8 cellular contexts compared by ENCODE assay signal in the genomic region with DNA sequence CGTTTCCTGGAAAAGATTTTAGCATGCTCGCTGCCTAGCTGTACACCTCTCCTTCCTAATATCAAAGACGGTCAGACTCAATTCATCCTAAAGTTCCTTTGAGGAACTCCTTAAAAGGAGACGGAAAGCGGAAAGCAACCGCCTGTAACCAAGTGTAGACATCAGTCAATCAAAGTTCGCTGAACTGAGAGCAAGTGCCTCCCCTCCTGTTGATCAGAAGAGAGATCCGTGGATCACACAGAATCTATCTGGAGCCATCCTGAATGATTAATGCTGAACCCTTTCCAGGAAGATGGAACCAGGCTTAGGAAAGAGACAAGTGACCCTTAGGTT. TPM values are rescaled to one million over a fixed set of nuclear protein-coding genes. Genes with fewer than 3 reads are reported as not detected.
DNase-seq lines count a peak whose midpoint lies in the region; ATAC-seq, FAIRE-seq and TF ChIP-seq lines count a peak whose summit lies in the region.

No MANE protein-coding gene starts in this region.

- H3K9ac ChIP-seq in HCT116 (ENCODE audit: low read length) (peak overlapping the region; percentile 86), HepG2 (ENCODE audit: insufficient read depth, low read depth, low read length) (peak overlapping the region; percentile 75)

- BruUV-seq in HCT116 (replicated peaks; lab: Mats Ljungman, UMichigan), result TSS peak; percentile 90
- TSS peak; percentile 78 for BruUV-seq in HepG2 (replicated peaks; lab: Mats Ljungman, UMichigan)

- H3K9me3 ChIP-seq in HCT116 (ENCODE audit: control insufficient read depth in 1 of 2, insufficient read depth in 1 of 2, low read depth in 1 of 2, low read length in 2 of 2), result no peaks in the 10 kb centered on the region
- no peaks in the 10 kb centered on the region for H3K9me3 ChIP-seq in HepG2 (ENCODE audit: low read length)

- TF ChIP-seq CTCF in GM06990 (IDR thresholded peaks at IDR 0.05; ENCODE audit: insufficient read depth, low read length, poor library complexity, severe bottlenecking), result no peak
- TF ChIP-seq CTCF in HCT116 (IDR thresholded peaks at IDR 0.05 in 2 of 3, conservative IDR thresholded peaks at IDR 0.05 in 1 of 3; ENCODE audit: borderline replicate concordance in 1 of 3, insufficient read depth in 1 of 3, low read depth in 2 of 3, low read length in 2 of 3), result no peak
- no peak for TF ChIP-seq CTCF in HepG2 (CRISPR knock-in tag; IDR thresholded peaks at IDR 0.05)

- H2AFZ ChIP-seq in HCT116 (ENCODE audit: low read depth, low read length, poor library complexity, severe bottlenecking), result peak overlapping the region; percentile 94
- peak overlapping the region; percentile 96 for H2AFZ ChIP-seq in HepG2 (ENCODE audit: low read length)

- in situ Hi-C loops in HepG2 (cut with HindIII; ENCODE audit: extremely low pct_ligation_motif_present, low pct_unique_long_range_greater_than_20kb), result no loop called here

- no peaks in the 10 kb centered on the region for H3K9me2 ChIP-seq in HCT116 (ENCODE audit: insufficient read depth)

- intact Hi-C loops in HCT116 (cut with micrococcal nuclease), result loop anchor here (1.0 to 5.0 kb wide), 3 partner anchors 41 to 196 kb away; a partner anchor contains a TSS
- intact Hi-C loops in HepG2 (cut with micrococcal nuclease; ENCODE audit: unreplicated experiment), result loop anchor here (1.0 to 5.0 kb wide), 4 partner anchors 36 to 86 kb away; a partner anchor contains a TSS

- H4K20me1 ChIP-seq in HCT116 (ENCODE audit: insufficient read depth), result no peaks in the 10 kb centered on the region
- H4K20me1 ChIP-seq in HepG2 (ENCODE audit: insufficient read depth, low read length), result no peaks in the 10 kb centered on the region

- TF ChIP-seq EP300 in HepG2 (IDR thresholded peaks at IDR 0.05; ENCODE audit: low read depth in 2 of 2, low read length in 2 of 2) (no peak), HepG2 (CRISPR knock-in tag; IDR thresholded peaks at IDR 0.05; ENCODE audit: borderline replicate concordance) (no peak)

- H3K79me2 ChIP-seq in HCT116 (ENCODE audit: insufficient read depth, low read length) (peaks cover 19% of the 10 kb centered on the region), HepG2 (ENCODE audit: insufficient read depth, low read length) (no peaks in the 10 kb centered on the region)

- H3K36me3 ChIP-seq in GM06990 (ENCODE audit: control insufficient read depth, insufficient read depth, low read length), result no peaks in the 10 kb centered on the region
- no peaks in the 10 kb centered on the region for H3K36me3 ChIP-seq in HCT116 (ENCODE audit: control insufficient read depth in 1 of 2, insufficient read depth in 2 of 2, low read length in 2 of 2)
- no peaks in the 10 kb centered on the region for H3K36me3 ChIP-seq in HepG2 (replicated peaks in 1 of 2; ENCODE audit: control insufficient read depth in 1 of 2, insufficient read depth in 2 of 2, low read length in 2 of 2)

- H3K4me3 ChIP-seq in GM06990 (replicated peaks; ENCODE audit: low read depth, low read length) (peak overlapping the region; percentile 90), HCT116 (replicated peaks in 1 of 2; ENCODE audit: low read depth in 1 of 2, low read length in 2 of 2) (peak overlapping the region; percentile 91 to 96), HepG2 (replicated peaks in 1 of 3; ENCODE audit: insufficient read depth in 1 of 3, low read depth in 2 of 3, low read length in 3 of 3) (peak overlapping the region; percentile 81 to 93 (median 92))

- TF ChIP-seq RAD21 in HCT116 (IDR thresholded peaks at IDR 0.05; ENCODE audit: low read depth), result no peak
- TF ChIP-seq RAD21 in HepG2 (CRISPR knock-in tag; IDR thresholded peaks at IDR 0.05), result no peak

- ATAC-seq in HCT116 (peak; percentile 13; the same call in 1 of the 2 replicates), HepG2 (no peak; the same call in 2 of the 3 replicates)

- WGBS in HepG2 (ENCODE audit: low lambda C conversion rate), result 4% methylated on average over 8 of the region's 8 CpGs

- DNase-seq in GM06990 (ENCODE audit: extremely low read depth, insufficient read length), result no peak
- DNase-seq in HCT116 (ENCODE audit: low read depth, low spot score), result no peak
- peak; percentile 62 for DNase-seq in OCI-M1 (lab: John Stamatoyannopoulos, UW)
- peak in 3 of 61 donors; percentile 8 to 15 (median 9) for DNase-seq in caudate nucleus (lab: John Stamatoyannopoulos, UW)
- no peak for DNase-seq in HepG2 (ENCODE audit: low spot score)
- no peak for DNase-seq in retina
- DNase-seq in NCI-H2081 treated with DMSO at 0.1 percent for 48 hours (lab: John Stamatoyannopoulos, UW), result no peak

- H3K27ac ChIP-seq in HCT116 (ENCODE audit: low read depth, low read length) (peak overlapping the region; percentile 98), caudate nucleus (ENCODE audit: low read depth, low read length) (peak overlapping the region; percentile 87), HepG2 (ENCODE audit: extremely low read length, insufficient read depth, low read length) (no peak overlapping the region), temporal lobe (ENCODE audit: low read depth, low read length) (peak overlapping the region; percentile 76)

- CTCF ChIA-PET in HCT116 (lab: Charles Lee) (interaction anchor here (0.8 to 1.4 kb wide), 4 partner anchors 20 to 74 kb away, joined by 3 read pairs; a partner anchor contains a TSS), HepG2 (lab: Yijun Ruan, JAX; ENCODE audit: low intra/inter-chr PET ratio, low total read pairs) (no interaction called here)

- POLR2A ChIA-PET in HCT116 (lab: Charles Lee), result interaction anchor here (1.2 to 3.8 kb wide), 6 partner anchors 8 to 71 kb away, joined by 4 to 30 read pairs (median 8); a partner anchor contains a TSS
- POLR2A ChIA-PET in HepG2 (lab: Yijun Ruan, JAX), result interaction anchor here (0.7 to 4.3 kb wide), 15 partner anchors 8 to 274 kb away, joined by 3 to 54 read pairs (median 7); a partner anchor contains a TSS

- peaks cover 11 to 44% of the 10 kb centered on the region in 2 experiments for H3K4me1 ChIP-seq in HCT116 (ENCODE audit: control insufficient read depth in 1 of 2, insufficient read depth in 2 of 2, low read length in 2 of 2)
- H3K4me1 ChIP-seq in HepG2 (ENCODE audit: insufficient read depth, low read length), result peaks cover 52% of the 10 kb centered on the region

- RAD21 ChIA-PET in HCT116 (lab: Charles Lee; ENCODE audit: low non-redundant PET in 1 of 2, low total read pairs in 2 of 2, uncharacterized antibody in 2 of 2, unreplicated experiment in 2 of 2), result no interaction called here

- H3K27me3 ChIP-seq in GM06990 (replicated peaks; ENCODE audit: control insufficient read depth, insufficient read depth, low read length) (no peaks in the 10 kb centered on the region), HCT116 (ENCODE audit: insufficient read depth, low read length) (no peaks in the 10 kb centered on the region), HepG2 (ENCODE audit: control insufficient read depth in 1 of 2, insufficient read depth in 2 of 2, low read length in 2 of 2) (no peaks in the 10 kb centered on the region; a peak in 2 of 5 replicates)

- H3K4me2 ChIP-seq in HCT116 (ENCODE audit: low read length), result peak overlapping the region; percentile 92
- peak overlapping the region; percentile 78 for H3K4me2 ChIP-seq in HepG2 (ENCODE audit: low read depth, low read length)

- TF ChIP-seq POLR2A in HCT116 (IDR thresholded peaks at IDR 0.05; ENCODE audit: borderline replicate concordance, extremely low read depth, insufficient read depth, insufficient read length), result no peak
- TF ChIP-seq POLR2A in HepG2 (IDR thresholded peaks at IDR 0.05; ENCODE audit: insufficient read depth in 1 of 2, low read depth in 2 of 2, low read length in 2 of 2), result no peak

- FAIRE-seq in HepG2 (lab: Jason Lieb, UNC), result no peak

RNA-seq across cellular contexts. Expression of a gene that starts 0.5 kb away (rescaled TPM):
- total RNA-seq in HCT116 (2021; ENCODE audit: unreplicated experiment) (22.4 TPM), HepG2 (2016; rRNA removed; fragmentation: Illumina TruSeq; extraction: Trizol) (9.5 and 12.8 TPM in 2 replicates), temporal lobe (3.7 TPM)
- polyA plus RNA-seq in HCT116 (2012), result 12.9 and 13.3 TPM in 2 replicates
- total RNA-seq in HepG2 (2016; cell fraction: cytosol; rRNA removed; fragmentation: Illumina TruSeq; extraction: Trizol; ENCODE audit: low read depth), result 1.4 and 1.7 TPM in 2 replicates
- 10.8 and 12.7 TPM in 2 replicates for total RNA-seq in HepG2 (2016; cell fraction: insoluble cytoplasmic fraction; rRNA removed; fragmentation: Illumina TruSeq; extraction: Trizol)
- total RNA-seq in HepG2 (2016; cell fraction: membrane; rRNA removed; fragmentation: Illumina TruSeq; extraction: Trizol), result 1.9 and 3.0 TPM in 2 replicates
- 16.2 and 17.5 TPM in 2 replicates for total RNA-seq in HepG2 (2016; cell fraction: nucleus; rRNA removed; fragmentation: Illumina TruSeq; extraction: Trizol)
- 11.0 and 16.9 TPM in 2 replicates for polyA plus RNA-seq in HepG2 (2011; rRNA removed)
- polyA plus RNA-seq in HepG2 (2011; cell fraction: cytosol; rRNA removed), result 4.2 and 4.7 TPM in 2 replicates
- 48.7 and 52.6 TPM in 2 replicates for polyA plus RNA-seq in HepG2 (2011; cell fraction: nucleus; rRNA removed)
- 12.2 and 12.9 TPM in 2 replicates for polyA plus RNA-seq in HepG2 (2012)
- polyA plus RNA-seq in HepG2 (2016; cell fraction: cytosol; fragmentation: Illumina TruSeq; extraction: Trizol; ENCODE audit: low read depth), result 0.97 and 1.2 TPM in 2 replicates
- 7.4 and 7.8 TPM in 2 replicates for polyA plus RNA-seq in HepG2 (2016; cell fraction: insoluble cytoplasmic fraction; fragmentation: Illumina TruSeq; extraction: Trizol; ENCODE audit: low read depth)
- polyA plus RNA-seq in HepG2 (2016; cell fraction: membrane; fragmentation: Illumina TruSeq; extraction: Trizol; ENCODE audit: low read depth), result 1.8 and 2.2 TPM in 2 replicates
- polyA plus RNA-seq in HepG2 (2016; cell fraction: nucleus; fragmentation: Illumina TruSeq; extraction: Trizol; ENCODE audit: insufficient read depth, low read depth), result 29.9 and 31.5 TPM in 2 replicates
- 28.6 and 32.2 TPM in 2 replicates for polyA minus RNA-seq in HepG2 (2011; rRNA and poly(A)+ RNA removed; ENCODE audit: low replicate concordance)
- polyA minus RNA-seq in HepG2 (2011; cell fraction: cytosol; rRNA and poly(A)+ RNA removed), result 10.2 and 12.2 TPM in 2 replicates
- 30.5 and 40.9 TPM in 2 replicates for polyA minus RNA-seq in HepG2 (2011; cell fraction: nucleus; rRNA and poly(A)+ RNA removed)

RNA-seq across cellular contexts. Expression of a gene that starts 22.2 kb away (rescaled TPM):
- total RNA-seq in HCT116 (2021; ENCODE audit: unreplicated experiment) (0.05 TPM), HepG2 (2016; rRNA removed; fragmentation: Illumina TruSeq; extraction: Trizol) (not detected in 2 replicates), temporal lobe (0.25 TPM)
- polyA plus RNA-seq in HCT116 (2012), result 0.03 and 0.04 TPM in 2 replicates
- total RNA-seq in HepG2 (2016; cell fraction: cytosol; rRNA removed; fragmentation: Illumina TruSeq; extraction: Trizol; ENCODE audit: low read depth), result not detected in 2 replicates
- not detected in 2 replicates for total RNA-seq in HepG2 (2016; cell fraction: insoluble cytoplasmic fraction; rRNA removed; fragmentation: Illumina TruSeq; extraction: Trizol)
- not detected in 2 replicates for total RNA-seq in HepG2 (2016; cell fraction: membrane; rRNA removed; fragmentation: Illumina TruSeq; extraction: Trizol)
- total RNA-seq in HepG2 (2016; cell fraction: nucleus; rRNA removed; fragmentation: Illumina TruSeq; extraction: Trizol), result not detected in 2 replicates
- 0.05 TPM in 1 of 2 replicates, not detected in the other for polyA plus RNA-seq in HepG2 (2011; rRNA removed)
- polyA plus RNA-seq in HepG2 (2011; cell fraction: cytosol; rRNA removed), result 0.03 and 0.05 TPM in 2 replicates
- 0.03 and 0.10 TPM in 2 replicates for polyA plus RNA-seq in HepG2 (2011; cell fraction: nucleus; rRNA removed)
- 0.05 and 0.15 TPM in 2 replicates for polyA plus RNA-seq in HepG2 (2012)
- not detected in 2 replicates for polyA plus RNA-seq in HepG2 (2016; cell fraction: cytosol; fragmentation: Illumina TruSeq; extraction: Trizol; ENCODE audit: low read depth)
- polyA plus RNA-seq in HepG2 (2016; cell fraction: insoluble cytoplasmic fraction; fragmentation: Illumina TruSeq; extraction: Trizol; ENCODE audit: low read depth), result 0.04 TPM in 1 of 2 replicates, not detected in the other
- polyA plus RNA-seq in HepG2 (2016; cell fraction: membrane; fragmentation: Illumina TruSeq; extraction: Trizol; ENCODE audit: low read depth), result not detected in 2 replicates
- not detected in 2 replicates for polyA plus RNA-seq in HepG2 (2016; cell fraction: nucleus; fragmentation: Illumina TruSeq; extraction: Trizol; ENCODE audit: insufficient read depth, low read depth)
- 0.04 and 0.12 TPM in 2 replicates for polyA minus RNA-seq in HepG2 (2011; rRNA and poly(A)+ RNA removed; ENCODE audit: low replicate concordance)
- polyA minus RNA-seq in HepG2 (2011; cell fraction: cytosol; rRNA and poly(A)+ RNA removed), result not detected in 2 replicates
- polyA minus RNA-seq in HepG2 (2011; cell fraction: nucleus; rRNA and poly(A)+ RNA removed), result 0.12 TPM in 1 of 2 replicates, not detected in the other

RNA-seq across cellular contexts. Expression of a gene that starts 40.9 kb away (rescaled TPM):
- total RNA-seq in HCT116 (2021; ENCODE audit: unreplicated experiment) (21.8 TPM), HepG2 (2016; rRNA removed; fragmentation: Illumina TruSeq; extraction: Trizol) (32.4 and 39.7 TPM in 2 replicates), temporal lobe (26.3 TPM)
- polyA plus RNA-seq in HCT116 (2012), result 15.0 and 18.1 TPM in 2 replicates
- 7.0 and 8.1 TPM in 2 replicates for total RNA-seq in HepG2 (2016; cell fraction: cytosol; rRNA removed; fragmentation: Illumina TruSeq; extraction: Trizol; ENCODE audit: low read depth)
- 30.4 and 41.7 TPM in 2 replicates for total RNA-seq in HepG2 (2016; cell fraction: insoluble cytoplasmic fraction; rRNA removed; fragmentation: Illumina TruSeq; extraction: Trizol)
- total RNA-seq in HepG2 (2016; cell fraction: membrane; rRNA removed; fragmentation: Illumina TruSeq; extraction: Trizol), result 12.6 and 13.2 TPM in 2 replicates
- total RNA-seq in HepG2 (2016; cell fraction: nucleus; rRNA removed; fragmentation: Illumina TruSeq; extraction: Trizol), result 35.3 and 44.2 TPM in 2 replicates
- polyA plus RNA-seq in HepG2 (2011; rRNA removed), result 40.0 and 41.1 TPM in 2 replicates
- 25.8 and 29.7 TPM in 2 replicates for polyA plus RNA-seq in HepG2 (2011; cell fraction: cytosol; rRNA removed)
- polyA plus RNA-seq in HepG2 (2011; cell fraction: nucleus; rRNA removed), result 108 and 113 TPM in 2 replicates
- polyA plus RNA-seq in HepG2 (2012), result 14.8 and 23.9 TPM in 2 replicates
- 5.7 and 6.0 TPM in 2 replicates for polyA plus RNA-seq in HepG2 (2016; cell fraction: cytosol; fragmentation: Illumina TruSeq; extraction: Trizol; ENCODE audit: low read depth)
- polyA plus RNA-seq in HepG2 (2016; cell fraction: insoluble cytoplasmic fraction; fragmentation: Illumina TruSeq; extraction: Trizol; ENCODE audit: low read depth), result 31.9 and 37.6 TPM in 2 replicates
- 9.1 and 10.6 TPM in 2 replicates for polyA plus RNA-seq in HepG2 (2016; cell fraction: membrane; fragmentation: Illumina TruSeq; extraction: Trizol; ENCODE audit: low read depth)
- 101 and 108 TPM in 2 replicates for polyA plus RNA-seq in HepG2 (2016; cell fraction: nucleus; fragmentation: Illumina TruSeq; extraction: Trizol; ENCODE audit: insufficient read depth, low read depth)
- 38.1 and 65.7 TPM in 2 replicates for polyA minus RNA-seq in HepG2 (2011; rRNA and poly(A)+ RNA removed; ENCODE audit: low replicate concordance)
- polyA minus RNA-seq in HepG2 (2011; cell fraction: cytosol; rRNA and poly(A)+ RNA removed), result 8.6 and 9.5 TPM in 2 replicates
- polyA minus RNA-seq in HepG2 (2011; cell fraction: nucleus; rRNA and poly(A)+ RNA removed), result 99.7 and 101 TPM in 2 replicates

RNA-seq across cellular contexts. Expression of a gene that starts 41.3 kb away (rescaled TPM):
- total RNA-seq in HCT116 (2021; ENCODE audit: unreplicated experiment) (235 TPM), HepG2 (2016; rRNA removed; fragmentation: Illumina TruSeq; extraction: Trizol) (171 and 261 TPM in 2 replicates), temporal lobe (49.7 TPM)
- polyA plus RNA-seq in HCT116 (2012), result 156 and 191 TPM in 2 replicates
- 72.5 and 84.0 TPM in 2 replicates for total RNA-seq in HepG2 (2016; cell fraction: cytosol; rRNA removed; fragmentation: Illumina TruSeq; extraction: Trizol; ENCODE audit: low read depth)
- 177 and 247 TPM in 2 replicates for total RNA-seq in HepG2 (2016; cell fraction: insoluble cytoplasmic fraction; rRNA removed; fragmentation: Illumina TruSeq; extraction: Trizol)
- 130 and 144 TPM in 2 replicates for total RNA-seq in HepG2 (2016; cell fraction: membrane; rRNA removed; fragmentation: Illumina TruSeq; extraction: Trizol)
- 79.4 and 94.6 TPM in 2 replicates for total RNA-seq in HepG2 (2016; cell fraction: nucleus; rRNA removed; fragmentation: Illumina TruSeq; extraction: Trizol)
- polyA plus RNA-seq in HepG2 (2011; rRNA removed), result 336 and 405 TPM in 2 replicates
- 342 and 365 TPM in 2 replicates for polyA plus RNA-seq in HepG2 (2011; cell fraction: cytosol; rRNA removed)
- 199 and 247 TPM in 2 replicates for polyA plus RNA-seq in HepG2 (2011; cell fraction: nucleus; rRNA removed)
- polyA plus RNA-seq in HepG2 (2012), result 218 and 250 TPM in 2 replicates
- polyA plus RNA-seq in HepG2 (2016; cell fraction: cytosol; fragmentation: Illumina TruSeq; extraction: Trizol; ENCODE audit: low read depth), result 85.4 and 96.6 TPM in 2 replicates
- polyA plus RNA-seq in HepG2 (2016; cell fraction: insoluble cytoplasmic fraction; fragmentation: Illumina TruSeq; extraction: Trizol; ENCODE audit: low read depth), result 442 and 448 TPM in 2 replicates
- 162 and 177 TPM in 2 replicates for polyA plus RNA-seq in HepG2 (2016; cell fraction: membrane; fragmentation: Illumina TruSeq; extraction: Trizol; ENCODE audit: low read depth)
- polyA plus RNA-seq in HepG2 (2016; cell fraction: nucleus; fragmentation: Illumina TruSeq; extraction: Trizol; ENCODE audit: insufficient read depth, low read depth), result 253 and 259 TPM in 2 replicates
- polyA minus RNA-seq in HepG2 (2011; rRNA and poly(A)+ RNA removed; ENCODE audit: low replicate concordance), result 377 and 396 TPM in 2 replicates
- polyA minus RNA-seq in HepG2 (2011; cell fraction: cytosol; rRNA and poly(A)+ RNA removed), result 101 and 112 TPM in 2 replicates
- polyA minus RNA-seq in HepG2 (2011; cell fraction: nucleus; rRNA and poly(A)+ RNA removed), result 59.6 and 63.5 TPM in 2 replicates

RNA-seq across cellular contexts. Expression of a gene that starts 47.5 kb away (rescaled TPM):
- total RNA-seq in HCT116 (2021; ENCODE audit: unreplicated experiment) (35.4 TPM), HepG2 (2016; rRNA removed; fragmentation: Illumina TruSeq; extraction: Trizol) (31.9 and 33.4 TPM in 2 replicates), temporal lobe (16.5 TPM)
- polyA plus RNA-seq in HCT116 (2012), result 34.6 and 39.5 TPM in 2 replicates
- total RNA-seq in HepG2 (2016; cell fraction: cytosol; rRNA removed; fragmentation: Illumina TruSeq; extraction: Trizol; ENCODE audit: low read depth), result 16.4 and 18.3 TPM in 2 replicates
- total RNA-seq in HepG2 (2016; cell fraction: insoluble cytoplasmic fraction; rRNA removed; fragmentation: Illumina TruSeq; extraction: Trizol), result 32.1 and 34.6 TPM in 2 replicates
- total RNA-seq in HepG2 (2016; cell fraction: membrane; rRNA removed; fragmentation: Illumina TruSeq; extraction: Trizol), result 32.6 and 39.7 TPM in 2 replicates
- 20.8 and 28.1 TPM in 2 replicates for total RNA-seq in HepG2 (2016; cell fraction: nucleus; rRNA removed; fragmentation: Illumina TruSeq; extraction: Trizol)
- polyA plus RNA-seq in HepG2 (2011; rRNA removed), result 47.0 and 54.5 TPM in 2 replicates
- polyA plus RNA-seq in HepG2 (2011; cell fraction: cytosol; rRNA removed), result 40.6 and 41.5 TPM in 2 replicates
- 70.2 and 90.4 TPM in 2 replicates for polyA plus RNA-seq in HepG2 (2011; cell fraction: nucleus; rRNA removed)
- 30.3 and 35.7 TPM in 2 replicates for polyA plus RNA-seq in HepG2 (2012)
- 14.0 and 16.8 TPM in 2 replicates for polyA plus RNA-seq in HepG2 (2016; cell fraction: cytosol; fragmentation: Illumina TruSeq; extraction: Trizol; ENCODE audit: low read depth)
- polyA plus RNA-seq in HepG2 (2016; cell fraction: insoluble cytoplasmic fraction; fragmentation: Illumina TruSeq; extraction: Trizol; ENCODE audit: low read depth), result 40.6 and 44.1 TPM in 2 replicates
- 24.7 and 35.2 TPM in 2 replicates for polyA plus RNA-seq in HepG2 (2016; cell fraction: membrane; fragmentation: Illumina TruSeq; extraction: Trizol; ENCODE audit: low read depth)
- polyA plus RNA-seq in HepG2 (2016; cell fraction: nucleus; fragmentation: Illumina TruSeq; extraction: Trizol; ENCODE audit: insufficient read depth, low read depth), result 61.7 and 72.0 TPM in 2 replicates
- polyA minus RNA-seq in HepG2 (2011; rRNA and poly(A)+ RNA removed; ENCODE audit: low replicate concordance), result 63.2 and 70.8 TPM in 2 replicates
- polyA minus RNA-seq in HepG2 (2011; cell fraction: cytosol; rRNA and poly(A)+ RNA removed), result 16.6 and 21.8 TPM in 2 replicates
- 33.3 and 33.8 TPM in 2 replicates for polyA minus RNA-seq in HepG2 (2011; cell fraction: nucleus; rRNA and poly(A)+ RNA removed)
